ENCODE assay signal across 18 cellular contexts in the genomic region with DNA sequence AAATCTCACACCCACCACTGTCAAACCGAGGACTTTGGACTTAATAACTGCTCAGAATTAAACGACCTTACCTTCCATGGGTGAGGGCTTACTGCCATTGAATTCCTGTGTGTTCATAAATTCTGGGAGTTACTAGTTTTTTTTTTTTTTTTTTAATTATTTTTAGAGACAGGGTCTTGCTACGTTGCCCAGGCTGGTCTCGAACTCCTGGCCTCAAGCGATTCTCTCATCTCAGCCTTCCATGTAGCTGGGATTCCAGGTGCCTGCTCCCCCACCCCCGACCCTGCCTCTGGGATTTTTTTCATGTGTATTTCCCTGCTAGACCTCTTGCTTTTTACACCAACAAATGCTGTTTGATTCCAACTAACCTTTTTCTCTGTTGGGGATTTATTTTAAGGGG. TPM values are rescaled to one million over a fixed set of nuclear protein-coding genes. Genes with fewer than 3 reads are reported as not detected.
"Had no signal": no experiment of that assay in that cellular context is flagged by ENCODE, and none has a peak within 500 bp of the region (broad histone marks: within the 10 kb centered on the region; RNA-seq: fewer than 3 reads in every experiment).

No MANE protein-coding gene starts in this region.

- H3K27ac ChIP-seq: neutrophil had no signal

- H3K27ac Mint-ChIP-seq: activated CD4-positive, alpha-beta T cell treated with anti-CD3 and anti-CD28 coated beads, Interleukin-2, amount 10 ng/mL, durations not matched to agents 7 days and 5 days; activated naive CD8-positive, alpha-beta T cell treated with anti-CD3 and anti-CD28 coated beads for 36 hours; endodermal cell; immature natural killer cell; stimulated activated naive B cell treated with anti-CD40 and anti-IgM and Interleukin-4, amounts not matched to agents 10 μg/mL and 1 μg/mL and 100 μg/mL, for 72 hours; T-helper 2 cell treated with Interferon-gamma antibody and Interleukin-4, amounts not matched to agents 5 μg/mL and 100 μg/mL, for 36 hours had no signal

- ATAC-seq: naive thymus-derived CD4-positive, alpha-beta T cell; stimulated activated naive B cell treated with anti-CD40 and anti-IgM and Interleukin-4, amounts not matched to agents 10 μg/mL and 1 μg/mL and 100 μg/mL, for 72 hours had no signal

- H3K36me3 ChIP-seq: neutrophil had no signal

- H3K36me3 Mint-ChIP-seq: activated naive CD8-positive, alpha-beta T cell treated with anti-CD3 and anti-CD28 coated beads for 36 hours; immature natural killer cell; naive thymus-derived CD4-positive, alpha-beta T cell had no signal

- DNase-seq: activated CD8-positive, alpha-beta memory T cell treated with anti-CD3 and anti-CD28 coated beads for 24 hours; activated naive CD8-positive, alpha-beta T cell treated with anti-CD3 and anti-CD28 coated beads for 36 hours; amygdala; cerebellar nuclear complex; dermis blood vessel endothelial cell; immature natural killer cell; left colon; naive thymus-derived CD4-positive, alpha-beta T cell; stimulated activated CD4-positive, alpha-beta T cell treated with anti-CD3 and anti-CD28 coated beads, Interleukin-15, amount 100 ng/mL, for 24 hours; stimulated activated CD4-positive, alpha-beta T cell treated with anti-CD3 and anti-CD28 coated beads, Interleukin-4, amount 100 ng/mL, for 1 hour; stimulated activated naive B cell treated with anti-CD40 and anti-IgM and Interleukin-4, amounts not matched to agents 10 μg/mL and 1 μg/mL and 100 μg/mL, for 72 hours; SW 1271; upper lobe of left lung had no signal

- H3K9me3 ChIP-seq: neutrophil, upper lobe of left lung had no signal

- H3K4me3 Mint-ChIP-seq: activated CD4-positive, alpha-beta T cell treated with anti-CD3 and anti-CD28 coated beads, Interleukin-2, amount 10 ng/mL, durations not matched to agents 7 days and 5 days; activated naive CD8-positive, alpha-beta T cell treated with anti-CD3 and anti-CD28 coated beads for 36 hours; endodermal cell; immature natural killer cell; stimulated activated naive B cell treated with anti-CD40 and anti-IgM and Interleukin-4, amounts not matched to agents 10 μg/mL and 1 μg/mL and 100 μg/mL, for 72 hours; T-helper 2 cell treated with Interferon-gamma antibody and Interleukin-4, amounts not matched to agents 5 μg/mL and 100 μg/mL, for 36 hours had no signal

- H3K9me3 Mint-ChIP-seq: activated CD4-positive, alpha-beta T cell treated with anti-CD3 and anti-CD28 coated beads, Interleukin-2, amount 10 ng/mL, durations not matched to agents 7 days and 5 days; activated naive CD8-positive, alpha-beta T cell treated with anti-CD3 and anti-CD28 coated beads for 36 hours; endodermal cell; immature natural killer cell; naive thymus-derived CD4-positive, alpha-beta T cell; stimulated activated naive B cell treated with anti-CD40 and anti-IgM and Interleukin-4, amounts not matched to agents 10 μg/mL and 1 μg/mL and 100 μg/mL, for 72 hours; T-helper 2 cell treated with Interferon-gamma antibody and Interleukin-4, amounts not matched to agents 5 μg/mL and 100 μg/mL, for 36 hours had no signal

- H3K4me3 ChIP-seq: upper lobe of left lung had no signal

- H3K27me3 ChIP-seq: upper lobe of left lung had no signal

RNA-seq across cellular contexts. Expression of a gene that starts 14.9 kb away (rescaled TPM):
- total RNA-seq: dermis blood vessel endothelial cell, endodermal cell, epithelial cell of proximal tubule had no signal

RNA-seq across cellular contexts. Expression of a gene that starts 19.7 kb away (rescaled TPM):
- total RNA-seq: activated CD4-positive, alpha-beta T cell treated with anti-CD3 and anti-CD28 coated beads, Interleukin-2, amount 10 ng/mL, durations not matched to agents 7 days and 5 days had no signal
- polyA plus RNA-seq: naive thymus-derived CD4-positive, alpha-beta T cell had no signal
